Comparison of ENCODE assay signal across 17 cellular contexts in genomic region chr10:99519690-99520039, GRCh38. TPM values are rescaled to one million over a fixed set of nuclear protein-coding genes. Genes with fewer than 3 reads are reported as not detected.
"Had no signal": no experiment of that assay in that cellular context is flagged by ENCODE, and none has a peak within 500 bp of the region (broad histone marks: within the 10 kb centered on the region; RNA-seq: fewer than 3 reads in every experiment).

No MANE protein-coding gene starts in this region.

- H3K4me1 ChIP-seq: foreskin keratinocyte had no signal

- H3K4me3 Mint-ChIP-seq: activated naive CD8-positive, alpha-beta T cell treated with anti-CD3 and anti-CD28 coated beads for 36 hours; activated T-helper 1 cell treated with anti-CD3 and anti-CD28 coated beads, Interleukin-12 subunit alpha, Interleukin-12 subunit beta, Interleukin-2, Interleukin-4 antibody, amounts not matched to agents 30 ng/mL and 10 ng/mL and 1 ng/mL, durations not matched to agents 14 hours and 24 hours and 36 hours; central memory CD8-positive, alpha-beta T cell; naive thymus-derived CD8-positive, alpha-beta T cell; T-cell had no signal

- H3K36me3 Mint-ChIP-seq: activated naive CD8-positive, alpha-beta T cell treated with anti-CD3 and anti-CD28 coated beads for 36 hours; brain; T-cell had no signal

- H3K27ac Mint-ChIP-seq: activated naive CD8-positive, alpha-beta T cell treated with anti-CD3 and anti-CD28 coated beads for 36 hours; activated T-helper 1 cell treated with anti-CD3 and anti-CD28 coated beads, Interleukin-12 subunit alpha, Interleukin-12 subunit beta, Interleukin-2, Interleukin-4 antibody, amounts not matched to agents 30 ng/mL and 10 ng/mL and 1 ng/mL, durations not matched to agents 14 hours and 24 hours and 36 hours; brain; naive thymus-derived CD8-positive, alpha-beta T cell; T-cell had no signal

- DNase-seq: activated CD4-positive, CD25-positive, alpha-beta regulatory T cell treated with anti-CD3 and anti-CD28 coated beads, Interleukin-2, amount 50 U/mL, for 72 hours; activated naive CD8-positive, alpha-beta T cell treated with anti-CD3 and anti-CD28 coated beads for 36 hours; amygdala; effector memory CD4-positive, alpha-beta T cell; foreskin keratinocyte; lower lobe of right lung; naive thymus-derived CD8-positive, alpha-beta T cell; stimulated activated naive CD8-positive, alpha-beta T cell treated with anti-CD3 and anti-CD28 coated beads, Interleukin-15, Interleukin-2, amounts not matched to agents 100 U/mL and 50 U/mL, for 24 hours; T-cell; T-helper 9 cell had no signal

- H3K4me3 ChIP-seq: lower lobe of right lung, right atrium auricular region had no signal

- H3K36me3 ChIP-seq: lower lobe of right lung, right atrium auricular region had no signal

- H3K27ac ChIP-seq: foreskin keratinocyte, lower lobe of right lung, right atrium auricular region, skin epidermis had no signal

- ATAC-seq: foreskin keratinocyte; lower lobe of right lung; naive thymus-derived CD8-positive, alpha-beta T cell; stimulated activated naive CD8-positive, alpha-beta T cell treated with anti-CD3 and anti-CD28 coated beads, Interleukin-15, Interleukin-2, amounts not matched to agents 100 U/mL and 50 U/mL, for 24 hours; T-cell had no signal

- H3K9me3 ChIP-seq: lower lobe of right lung, right atrium auricular region had no signal

- H3K9me3 Mint-ChIP-seq: activated T-helper 1 cell treated with anti-CD3 and anti-CD28 coated beads, Interleukin-12 subunit alpha, Interleukin-12 subunit beta, Interleukin-2, Interleukin-4 antibody, amounts not matched to agents 30 ng/mL and 10 ng/mL and 1 ng/mL, durations not matched to agents 14 hours and 24 hours and 36 hours; central memory CD8-positive, alpha-beta T cell; T-cell had no signal

RNA-seq across cellular contexts. Expression of gene NKX2-3, which starts 13.1 kb away (rescaled TPM):
- total RNA-seq: activated CD8-positive, alpha-beta memory T cell treated with anti-CD3 and anti-CD28 coated beads for 36 hours; activated naive CD8-positive, alpha-beta T cell treated with anti-CD3 and anti-CD28 coated beads for 36 hours; activated T-helper 1 cell treated with anti-CD3 and anti-CD28 coated beads, Interleukin-12 subunit alpha, Interleukin-12 subunit beta, Interleukin-2, Interleukin-4 antibody, amounts not matched to agents 30 ng/mL and 10 ng/mL and 1 ng/mL, durations not matched to agents 14 hours and 24 hours and 36 hours; foreskin keratinocyte; lower lobe of right lung; naive thymus-derived CD8-positive, alpha-beta T cell; right atrium auricular region; ureter had no signal
- polyA plus RNA-seq: foreskin keratinocyte; naive thymus-derived CD8-positive, alpha-beta T cell had no signal
